11 cellular contexts compared by ENCODE assay signal in genomic region chr2:159362816-159363251, GRCh38.
DNase-seq lines count a peak whose midpoint lies in the region; ATAC-seq and TF ChIP-seq lines count a peak whose summit lies in the region.
"Had no signal": no experiment of that assay in that cellular context is flagged by ENCODE, and none has a peak within 500 bp of the region (broad histone marks: within the 10 kb centered on the region; RNA-seq: fewer than 3 reads in every experiment).

No MANE protein-coding gene starts in this region.

- DNase-seq in NOMO-1 treated with DMSO at 0.1 percent for 48 hours (lab: John Stamatoyannopoulos, UW; ENCODE audit: unreplicated experiment): peak; percentile 34
- DNase-seq in NOMO-1 treated with dmso at 0.1 percent for 144 hours (lab: John Stamatoyannopoulos, UW; ENCODE audit: unreplicated experiment): no peak
- peak; percentile 90 for DNase-seq in SKM-1 treated with dmso at 0.1 percent for 144 hours (lab: John Stamatoyannopoulos, UW; ENCODE audit: unreplicated experiment)
- peak; percentile 68 for DNase-seq in glomerular visceral epithelial cell (ENCODE audit: extremely low spot score)
- DNase-seq in upper lobe of right lung: no peak
- DNase-seq in amniotic stem cell (lab: John Stamatoyannopoulos, UW): no peak
- DNase-seq in NCI-H526 (lab: John Stamatoyannopoulos, UW): no peak
- DNase-seq: NCI-H1048, sigmoid colon, WERI-Rb-1 had no signal

- H3K4me3 ChIP-seq in upper lobe of right lung: no peak overlapping the region
- H3K4me3 ChIP-seq: sigmoid colon had no signal

- H3K9me3 ChIP-seq in upper lobe of right lung: no peaks in the 10 kb centered on the region
- H3K9me3 ChIP-seq: sigmoid colon had no signal

- peak overlapping the region; percentile 7 for H3K27ac ChIP-seq in upper lobe of right lung
- H3K27ac ChIP-seq: sigmoid colon, WERI-Rb-1 had no signal

- TF ChIP-seq CTCF in upper lobe of right lung (IDR thresholded peaks at IDR 0.05): no peak

- H3K36me3 ChIP-seq in upper lobe of right lung: peaks cover 51% of the 10 kb centered on the region

- H3K27me3 ChIP-seq in upper lobe of right lung: no peaks in the 10 kb centered on the region
- H3K27me3 ChIP-seq: sigmoid colon had no signal

- no peaks in the 10 kb centered on the region for H3K4me1 ChIP-seq in upper lobe of right lung

- ATAC-seq in upper lobe of right lung (peak; percentile 92), GM21423 (IDR thresholded peaks at IDR 0.05; ENCODE audit: unreplicated experiment) (no peak)

- intact Hi-C loops in upper lobe of right lung (cut with DNase I): no loop called here

Comparison
In these comparisons a context has a peak if more than half of its experiments do, and no peak if none do; other contexts are left out.
1. DNase-seq: peak in NOMO-1 treated with DMSO at 0.1 percent for 48 hours (single experiment), SKM-1 treated with dmso at 0.1 percent for 144 hours (single experiment) and glomerular visceral epithelial cell (single experiment); none in NOMO-1 treated with dmso at 0.1 percent for 144 hours (single experiment), upper lobe of right lung (single experiment), amniotic stem cell (single experiment) and NCI-H526 (0 of 2).